In genomic region chr20:32697608-32698007, GRCh38 we compare ENCODE assay signal across 17 cellular contexts. TPM values are rescaled to one million over a fixed set of nuclear protein-coding genes. Genes with fewer than 3 reads are reported as not detected.
"Had no signal": no experiment of that assay in that cellular context is flagged by ENCODE, and none has a peak within 500 bp of the region (broad histone marks: within the 10 kb centered on the region; RNA-seq: fewer than 3 reads in every experiment).

No MANE protein-coding gene starts in this region.

- H3K27me3 Mint-ChIP-seq: activated CD4-positive, alpha-beta T cell treated with anti-CD3 and anti-CD28 coated beads for 36 hours; activated CD8-positive, alpha-beta memory T cell treated with anti-CD3 and anti-CD28 coated beads, Interleukin-2, amount 10 ng/mL, durations not matched to agents 7 days and 5 days; central memory CD8-positive, alpha-beta T cell; progenitor cell of endocrine pancreas; stimulated activated naive CD8-positive, alpha-beta T cell treated with anti-CD3 and anti-CD28 coated beads, Interleukin-15, Interleukin-2, amounts not matched to agents 100 ng/mL and 50 ng/mL, for 24 hours had no signal

- H3K4me3 Mint-ChIP-seq: activated CD4-positive, alpha-beta T cell treated with anti-CD3 and anti-CD28 coated beads for 36 hours; activated CD8-positive, alpha-beta memory T cell treated with anti-CD3 and anti-CD28 coated beads, Interleukin-2, amount 10 ng/mL, durations not matched to agents 7 days and 5 days; activated naive CD4-positive, alpha-beta T cell treated with anti-CD3 and anti-CD28 coated beads for 36 hours; central memory CD8-positive, alpha-beta T cell; stimulated activated naive CD8-positive, alpha-beta T cell treated with anti-CD3 and anti-CD28 coated beads, Interleukin-15, Interleukin-2, amounts not matched to agents 100 ng/mL and 50 ng/mL, for 24 hours had no signal

- H3K4me1 Mint-ChIP-seq: activated CD4-positive, alpha-beta T cell treated with anti-CD3 and anti-CD28 coated beads for 36 hours; activated CD8-positive, alpha-beta memory T cell treated with anti-CD3 and anti-CD28 coated beads, Interleukin-2, amount 10 ng/mL, durations not matched to agents 7 days and 5 days; central memory CD8-positive, alpha-beta T cell had no signal

- H3K4me3 ChIP-seq: gastrocnemius medialis, heart left ventricle, tibial nerve, vagina had no signal

- H3K27me3 ChIP-seq: brain microvascular endothelial cell, gastrocnemius medialis, heart left ventricle, tibial nerve, vagina had no signal

- H3K4me1 ChIP-seq: gastrocnemius medialis, heart left ventricle, tibial nerve, vagina had no signal

- H3K9me3 ChIP-seq: gastrocnemius medialis, heart left ventricle, tibial nerve, vagina had no signal

- H3K9me3 Mint-ChIP-seq: activated naive CD4-positive, alpha-beta T cell treated with anti-CD3 and anti-CD28 coated beads for 36 hours; central memory CD8-positive, alpha-beta T cell; stimulated activated naive CD8-positive, alpha-beta T cell treated with anti-CD3 and anti-CD28 coated beads, Interleukin-15, Interleukin-2, amounts not matched to agents 100 ng/mL and 50 ng/mL, for 24 hours had no signal

- DNase-seq: activated CD4-positive, alpha-beta T cell treated with anti-CD3 and anti-CD28 coated beads for 36 hours; activated CD4-positive, alpha-beta T cell treated with anti-CD3 and anti-CD28 coated beads, Interleukin-2, amount 50 U/mL, for 48 hours; activated CD8-positive, alpha-beta memory T cell treated with anti-CD3 and anti-CD28 coated beads, Interleukin-2, amount 10 ng/mL, durations not matched to agents 7 days and 5 days; activated naive CD4-positive, alpha-beta T cell treated with anti-CD3 and anti-CD28 coated beads for 36 hours; aorta; brain microvascular endothelial cell; cortex of kidney; gastrocnemius medialis; heart left ventricle; kidney glomerular epithelial cell; left ventricle myocardium superior; stimulated activated CD4-positive, alpha-beta T cell treated with anti-CD3 and anti-CD28 coated beads, Interleukin-2, amount 100 ng/mL, for 24 hours had no signal

- H3K27ac Mint-ChIP-seq: activated CD4-positive, alpha-beta T cell treated with anti-CD3 and anti-CD28 coated beads for 36 hours; activated CD8-positive, alpha-beta memory T cell treated with anti-CD3 and anti-CD28 coated beads, Interleukin-2, amount 10 ng/mL, durations not matched to agents 7 days and 5 days; activated naive CD4-positive, alpha-beta T cell treated with anti-CD3 and anti-CD28 coated beads for 36 hours; progenitor cell of endocrine pancreas; stimulated activated naive CD8-positive, alpha-beta T cell treated with anti-CD3 and anti-CD28 coated beads, Interleukin-15, Interleukin-2, amounts not matched to agents 100 ng/mL and 50 ng/mL, for 24 hours had no signal

- ATAC-seq: activated CD4-positive, alpha-beta T cell treated with anti-CD3 and anti-CD28 coated beads for 36 hours; activated CD8-positive, alpha-beta memory T cell treated with anti-CD3 and anti-CD28 coated beads, Interleukin-2, amount 10 ng/mL, durations not matched to agents 7 days and 5 days; gastrocnemius medialis; heart left ventricle; left ventricle myocardium superior had no signal

- H3K27ac ChIP-seq: brain microvascular endothelial cell, gastrocnemius medialis, heart left ventricle, tibial nerve, vagina had no signal

RNA-seq across cellular contexts. Expression of gene C20orf203, which starts 23.9 kb away (rescaled TPM):
- total RNA-seq: activated CD4-positive, alpha-beta T cell treated with anti-CD3 and anti-CD28 coated beads for 36 hours; gastrocnemius medialis; left ventricle myocardium superior; vagina had no signal
- polyA plus RNA-seq: heart left ventricle had no signal
